Comparison of ENCODE assay signal across 28 cellular contexts in genomic region chr2:142222715-142223114, GRCh38.
"Had no signal": no experiment of that assay in that cellular context is flagged by ENCODE, and none has a peak within 500 bp of the region (broad histone marks: within the 10 kb centered on the region; RNA-seq: fewer than 3 reads in every experiment).

No MANE protein-coding gene starts in this region.

- H3K9me3 ChIP-seq: gastrocnemius medialis, ovary, upper lobe of left lung had no signal

- H3K27ac ChIP-seq: gastrocnemius medialis, hepatocyte, ovary, upper lobe of left lung had no signal

- ATAC-seq: activated CD4-positive, alpha-beta T cell treated with anti-CD3 and anti-CD28 coated beads for 36 hours; activated T-cell treated with anti-CD3 and anti-CD28 coated beads, Interleukin-2, amount 50 U/mL, for 72 hours; gastrocnemius medialis; left colon; naive thymus-derived CD4-positive, alpha-beta T cell; sciatic nerve; stimulated activated effector memory CD8-positive, alpha-beta T cell treated with anti-CD3 and anti-CD28 coated beads, Interleukin-12 subunit alpha, Interleukin-12 subunit beta, amount 100 ng/mL, for 72 hours had no signal

- H3K4me1 Mint-ChIP-seq: activated B cell treated with CpG ODN at 0.5 μM for 24 hours; activated CD4-positive, alpha-beta T cell treated with anti-CD3 and anti-CD28 coated beads for 36 hours; naive thymus-derived CD4-positive, alpha-beta T cell; stimulated activated effector memory CD8-positive, alpha-beta T cell treated with anti-CD3 and anti-CD28 coated beads, Interleukin-12 subunit alpha, Interleukin-12 subunit beta, amount 100 ng/mL, for 72 hours had no signal

- H2AFZ ChIP-seq: hepatocyte had no signal

- H3K4me2 ChIP-seq: hepatocyte had no signal

- H3K79me2 ChIP-seq: hepatocyte had no signal

- H3K9me3 Mint-ChIP-seq: activated B cell treated with CpG ODN at 0.5 μM for 24 hours had no signal

- H3K27me3 Mint-ChIP-seq: activated B cell treated with CpG ODN at 0.5 μM for 24 hours; activated CD4-positive, alpha-beta T cell treated with anti-CD3 and anti-CD28 coated beads for 36 hours; activated naive CD8-positive, alpha-beta T cell; naive thymus-derived CD4-positive, alpha-beta T cell; progenitor cell of endocrine pancreas; stimulated activated naive CD8-positive, alpha-beta T cell treated with anti-CD3 and anti-CD28 coated beads, Interleukin-15, Interleukin-2, amounts not matched to agents 100 ng/mL and 50 ng/mL, for 24 hours had no signal

- H3K4me3 Mint-ChIP-seq: activated B cell treated with CpG ODN at 0.5 μM for 24 hours; activated CD4-positive, alpha-beta T cell treated with anti-CD3 and anti-CD28 coated beads for 36 hours; activated naive CD8-positive, alpha-beta T cell; activated T-cell treated with anti-CD3 and anti-CD28 coated beads, Interleukin-2, amount 50 U/mL, for 72 hours; mesothelial cell of epicardium; naive thymus-derived CD4-positive, alpha-beta T cell; stimulated activated effector memory CD8-positive, alpha-beta T cell treated with anti-CD3 and anti-CD28 coated beads, Interleukin-12 subunit alpha, Interleukin-12 subunit beta, amount 100 ng/mL, for 72 hours; stimulated activated naive CD8-positive, alpha-beta T cell treated with anti-CD3 and anti-CD28 coated beads, Interleukin-15, Interleukin-2, amounts not matched to agents 100 ng/mL and 50 ng/mL, for 24 hours; T-helper 2 cell treated with Interferon-gamma antibody and Interleukin-4, amounts not matched to agents 5 μg/mL and 100 μg/mL, for 36 hours had no signal

- H3K27ac Mint-ChIP-seq: activated B cell treated with CpG ODN at 0.5 μM for 24 hours; activated CD4-positive, alpha-beta T cell treated with anti-CD3 and anti-CD28 coated beads for 36 hours; activated naive CD8-positive, alpha-beta T cell; activated T-cell treated with anti-CD3 and anti-CD28 coated beads, Interleukin-2, amount 50 U/mL, for 72 hours; mesothelial cell of epicardium; naive thymus-derived CD4-positive, alpha-beta T cell; stimulated activated effector memory CD8-positive, alpha-beta T cell treated with anti-CD3 and anti-CD28 coated beads, Interleukin-12 subunit alpha, Interleukin-12 subunit beta, amount 100 ng/mL, for 72 hours; stimulated activated naive CD8-positive, alpha-beta T cell treated with anti-CD3 and anti-CD28 coated beads, Interleukin-15, Interleukin-2, amounts not matched to agents 100 ng/mL and 50 ng/mL, for 24 hours; T-helper 2 cell treated with Interferon-gamma antibody and Interleukin-4, amounts not matched to agents 5 μg/mL and 100 μg/mL, for 36 hours had no signal

- DNase-seq: activated B cell treated with CpG ODN at 0.5 μM for 24 hours; activated CD4-positive, alpha-beta T cell treated with anti-CD3 and anti-CD28 coated beads for 36 hours; activated CD4-positive, alpha-beta T cell treated with anti-CD3 and anti-CD28 coated beads, Interleukin-2, amount 50 U/mL, for 4 hours; activated naive CD4-positive, alpha-beta T cell; activated T-cell treated with anti-CD3 and anti-CD28 coated beads for 4 hours; activated T-cell treated with anti-CD3 and anti-CD28 coated beads, Interleukin-2, amount 50 U/mL, for 72 hours; anterior cingulate cortex; dermis blood vessel endothelial cell; effector CD8-positive, alpha-beta T cell; erythroblast; gastrocnemius medialis; glutamatergic neuron; kidney; left colon; naive thymus-derived CD4-positive, alpha-beta T cell; ovary; small intestine; stimulated activated CD4-positive, alpha-beta T cell treated with anti-CD3 and anti-CD28 coated beads, Interleukin-4, amount 100 ng/mL, for 24 hours; substantia nigra; upper lobe of left lung had no signal

- H3K4me1 ChIP-seq: gastrocnemius medialis, upper lobe of left lung had no signal

- H3K4me3 ChIP-seq: gastrocnemius medialis, hepatocyte, ovary, upper lobe of left lung had no signal

- H3K36me3 ChIP-seq: gastrocnemius medialis, ovary, upper lobe of left lung had no signal

- H3K27me3 ChIP-seq: gastrocnemius medialis, hepatocyte, ovary, upper lobe of left lung had no signal

- H3K36me3 Mint-ChIP-seq: activated naive CD8-positive, alpha-beta T cell; mesothelial cell of epicardium; naive thymus-derived CD4-positive, alpha-beta T cell; stimulated activated effector memory CD8-positive, alpha-beta T cell treated with anti-CD3 and anti-CD28 coated beads, Interleukin-12 subunit alpha, Interleukin-12 subunit beta, amount 100 ng/mL, for 72 hours had no signal
